Comparison of ENCODE assay signal across 8 cellular contexts in genomic region chr7:4681922-4682620, GRCh38. TPM values are rescaled to one million over a fixed set of nuclear protein-coding genes. Genes with fewer than 3 reads are reported as not detected.
DNase-seq lines count a peak whose midpoint lies in the region; ATAC-seq and TF ChIP-seq lines count a peak whose summit lies in the region.

Gene FOXK1, plus strand, starts transcription at chr7:4682295. Its CDS starts 14 bp downstream, at chr7:4682309.

- no peaks in the 10 kb centered on the region for H3K9me3 ChIP-seq in duodenal mucosa (ENCODE audit: control insufficient read depth in 1 of 2, low read length in 2 of 2)

- 1 to 8% methylated on average over 1 to 25 of the region's 115 CpGs for WGBS in lower leg skin, 2 donors

- CTCF ChIA-PET in AG04449 (lab: Yijun Ruan, JAX) = interaction anchor here (0.7 to 2.8 kb wide), 4 partner anchors 13 to 1817 kb away, joined by 3 to 16 read pairs (median 7); no protein-coding TSS in a partner anchor

- peaks cover 4% of the 10 kb centered on the region in 2 donors for H3K36me3 ChIP-seq in duodenal mucosa (ENCODE audit: control insufficient read depth in 1 of 2, insufficient read depth in 2 of 2, low read length in 2 of 2)

- H3K4me1 ChIP-seq in duodenal mucosa (ENCODE audit: control insufficient read depth in 1 of 2, insufficient read depth in 2 of 2, low read length in 2 of 2) = peaks cover 8 to 24% of the 10 kb centered on the region in 2 donors

- TF ChIP-seq POLR2A in lower leg skin (IDR thresholded peaks at IDR 0.05) = no peak

- peak within 1 kb of the TSS; percentile 80 for H3K4me3 ChIP-seq in AG04449 (ENCODE audit: low read depth, low read length)
- peak within 1 kb of the TSS; percentile 90 to 92 for H3K4me3 ChIP-seq in duodenal mucosa (ENCODE audit: low read depth in 1 of 2, low read length in 2 of 2)
- H3K4me3 ChIP-seq in lower leg skin (ENCODE audit: low read depth, poor library complexity, severe bottlenecking) = peak within 1 kb of the TSS; percentile 71

- no peaks in the 10 kb centered on the region for H3K27me3 ChIP-seq in duodenal mucosa (ENCODE audit: control insufficient read depth in 1 of 2, insufficient read depth in 2 of 2, low read length in 2 of 2)

- POLR2A ChIA-PET in AG04449 (lab: Yijun Ruan, JAX) = interaction anchor here (0.5 to 5.5 kb wide), 2 partner anchors 40 to 48 kb away, joined by 3 to 31 read pairs; no protein-coding TSS in a partner anchor

- peak within 1 kb of the TSS; percentile 92 for H3K27ac ChIP-seq in duodenal mucosa (ENCODE audit: low read depth, low read length)

- DNase-seq in AG04449 (ENCODE audit: low read depth, low spot score) (no peak), NCI-H510A (lab: John Stamatoyannopoulos, UW) (peak; percentile 48), lower leg skin (ENCODE audit: low spot score in 2 of 2) (peak; percentile 45 to 93)
- DNase-seq in activated CD4-positive, alpha-beta T cell treated with anti-CD3 and anti-CD28 coated beads, Interleukin-2, amount 50 U/mL, for 4 hours = peak; percentile 70 to 75
- DNase-seq in stimulated activated CD4-positive, alpha-beta T cell treated with anti-CD3 and anti-CD28 coated beads, TNF-alpha, amount 100 ng/mL, for 1 hour (ENCODE audit: low read depth in 3 of 3, low spot score in 1 of 3) = peak; percentile 38 to 84 (median 64)

- TF ChIP-seq CTCF in AG04449 (IDR thresholded peaks at IDR 0.05; ENCODE audit: insufficient read depth, low read length, missing control alignments) (no peak), lower leg skin (IDR thresholded peaks at IDR 0.05) (no peak)

- intact Hi-C loops in lower leg skin (cut with DNase I; ENCODE audit: low total_unique reads) = loop anchor here (5.0 kb wide), 2 partner anchors 40 to 70 kb away; no protein-coding TSS in a partner anchor

- ATAC-seq in GM18867 (IDR thresholded peaks at IDR 0.05; ENCODE audit: unreplicated experiment) = peak; percentile 68
- ATAC-seq in HG03097 (IDR thresholded peaks at IDR 0.05; ENCODE audit: low FRiP score, unreplicated experiment) = peak; percentile 64

- peak within 1 kb of the TSS; percentile 93 to 95 for H3K9ac ChIP-seq in duodenal mucosa (ENCODE audit: low read depth in 1 of 2, low read length in 2 of 2)

RNA-seq across cellular contexts. Expression of gene FOXK1, which starts in this region (rescaled TPM):
- 10 to 100 TPM; 22.0 to 41.3 (median 30.3) TPM for total RNA-seq in lower leg skin
